13 cellular contexts compared by ENCODE assay signal in genomic region chr10:132506711-132507466, GRCh38. TPM values are rescaled to one million over a fixed set of nuclear protein-coding genes. Genes with fewer than 3 reads are reported as not detected.
A peak's percentile ranks its signal among the peaks of the same experiment; 100 is the strongest.
DNase-seq lines count a peak whose midpoint lies in the region; ATAC-seq and TF ChIP-seq lines count a peak whose summit lies in the region.
"Had no signal": no experiment of that assay in that cellular context is flagged by ENCODE, and none has a peak within 500 bp of the region (broad histone marks: within the 10 kb centered on the region; RNA-seq: fewer than 3 reads in every experiment).

No MANE protein-coding gene starts in this region.

- TF ChIP-seq EP300 in esophagus muscularis mucosa (IDR thresholded peaks at IDR 0.05) = no peak

- H2BK5ac ChIP-seq in H9 (ENCODE audit: insufficient read length, low read length) = no peak overlapping the region

- H3T11ph ChIP-seq in H9 (ENCODE audit: low read length) = no peak overlapping the region

- H3K79me2 ChIP-seq in H9 (ENCODE audit: insufficient read depth, low read length) = no peaks in the 10 kb centered on the region

- H2BK120ac ChIP-seq in H9 (ENCODE audit: low read depth, low read length, poor library complexity, severe bottlenecking) = no peak overlapping the region

- H4K8ac ChIP-seq in H9 (replicated peaks; ENCODE audit: insufficient read length, low read depth, low read length) = no peak overlapping the region

- no peak overlapping the region for H3K56ac ChIP-seq in H9 (ENCODE audit: insufficient read length, low read depth, low read length)

- TF ChIP-seq POLR2A in esophagus muscularis mucosa (IDR thresholded peaks at IDR 0.05; ENCODE audit: low read depth) = no peak

- H3K4me3 Mint-ChIP-seq in H9 = no peak overlapping the region
- H3K4me3 Mint-ChIP-seq in nephron = no peak overlapping the region
- H3K4me3 Mint-ChIP-seq: CD4-positive, alpha-beta memory T cell; mesothelial cell of epicardium; stimulated activated naive B cell treated with anti-CD40 and anti-IgM and Interleukin-4, amounts not matched to agents 10 μg/mL and 1 μg/mL and 100 μg/mL, for 72 hours had no signal

- H3K23me2 ChIP-seq in H9 (ENCODE audit: insufficient read length, low read depth, low read length, poor library complexity, severe bottlenecking) = no peaks in the 10 kb centered on the region

- H3K4me1 Mint-ChIP-seq in H9 = no peaks in the 10 kb centered on the region
- H3K4me1 Mint-ChIP-seq in nephron = peaks cover 24% of the 10 kb centered on the region
- H3K4me1 Mint-ChIP-seq: CD4-positive, alpha-beta memory T cell; stimulated activated naive B cell treated with anti-CD40 and anti-IgM and Interleukin-4, amounts not matched to agents 10 μg/mL and 1 μg/mL and 100 μg/mL, for 72 hours had no signal

- H3K4me3 ChIP-seq in AG04449 (ENCODE audit: low read depth, low read length) (no peak overlapping the region), esophagus muscularis mucosa (no peak overlapping the region)
- H3K4me3 ChIP-seq: SJCRH30 had no signal

- H3K27me3 Mint-ChIP-seq in H9 (ENCODE audit: low read depth) (peaks cover 11% of the 10 kb centered on the region), nephron (ENCODE audit: low read depth) (peaks cover 15% of the 10 kb centered on the region)
- H3K27me3 Mint-ChIP-seq: CD4-positive, alpha-beta memory T cell had no signal

- H2BK15ac ChIP-seq in H9 (ENCODE audit: low read depth, low read length) = no peak overlapping the region

- H3K27me3 ChIP-seq in H9 (ENCODE audit: insufficient read depth, low read length) = no peaks in the 10 kb centered on the region
- H3K27me3 ChIP-seq in esophagus muscularis mucosa = no peaks in the 10 kb centered on the region
- H3K27me3 ChIP-seq: SJCRH30 had no signal

- H3K18ac ChIP-seq in H9 (ENCODE audit: insufficient read length, low read depth, low read length) = no peak overlapping the region

- no peaks in the 10 kb centered on the region for H3K79me1 ChIP-seq in H9 (ENCODE audit: insufficient read depth, low read depth, low read length, poor library complexity, severe bottlenecking)

- CTCF ChIA-PET in AG04449 (lab: Yijun Ruan, JAX) = interaction anchor here (1.1 kb wide), 1 partner anchor 11 kb away, joined by 3 read pairs; no protein-coding TSS in a partner anchor

- H3K4me2 ChIP-seq in H9 (ENCODE audit: insufficient read depth, insufficient read length, low read length) = no peak overlapping the region

- POLR2A ChIA-PET in AG04449 (lab: Yijun Ruan, JAX) = no interaction called here

- TF ChIP-seq CTCF in AG04449 (IDR thresholded peaks at IDR 0.05; ENCODE audit: insufficient read depth, low read length, missing control alignments) (no peak), H9 (conservative IDR thresholded peaks at IDR 0.05) (no peak), esophagus muscularis mucosa (IDR thresholded peaks at IDR 0.05) (no peak), nephron (IDR thresholded peaks at IDR 0.05; ENCODE audit: unreplicated experiment in 3 of 3) (no peak)

- no peak overlapping the region for H2BK12ac ChIP-seq in H9 (ENCODE audit: insufficient read length, low read depth, low read length)

- no peak overlapping the region for H3K14ac ChIP-seq in H9 (ENCODE audit: insufficient read depth, low read length)

- no peaks in the 10 kb centered on the region for H3K4me1 ChIP-seq in H9 (ENCODE audit: insufficient read depth, low read length)
- H3K4me1 ChIP-seq in esophagus muscularis mucosa = peaks cover 32 to 44% (median 38%) of the 10 kb centered on the region in 4 donors
- H3K4me1 ChIP-seq: SJCRH30 had no signal

- no peak overlapping the region for H3K4ac ChIP-seq in H9 (ENCODE audit: low read depth, low read length)

- no peak overlapping the region for H2AK5ac ChIP-seq in H9 (ENCODE audit: insufficient read length, low read length)

- H3K36me3 Mint-ChIP-seq in H9 (ENCODE audit: insufficient read depth in 1 of 3, low read depth in 3 of 3) (no peaks in the 10 kb centered on the region), nephron (ENCODE audit: low read depth) (no peaks in the 10 kb centered on the region)
- H3K36me3 Mint-ChIP-seq: CD4-positive, alpha-beta memory T cell; mesothelial cell of epicardium; stimulated activated naive B cell treated with anti-CD40 and anti-IgM and Interleukin-4, amounts not matched to agents 10 μg/mL and 1 μg/mL and 100 μg/mL, for 72 hours had no signal

- H3K23ac ChIP-seq in H9 (ENCODE audit: insufficient read length, low read depth, low read length) = no peak overlapping the region

- ATAC-seq in GM18909 (IDR thresholded peaks at IDR 0.05; ENCODE audit: poor library complexity, unreplicated experiment) (no peak), GM18873 (IDR thresholded peaks at IDR 0.05; ENCODE audit: low FRiP score, unreplicated experiment) (no peak)
- ATAC-seq: esophagus mucosa had no signal

- H4K20me1 ChIP-seq in H9 (ENCODE audit: control insufficient read depth, insufficient read depth, insufficient read length) = no peaks in the 10 kb centered on the region

- H3K9me3 Mint-ChIP-seq in H9 (no peaks in the 10 kb centered on the region), nephron (no peaks in the 10 kb centered on the region)
- H3K9me3 Mint-ChIP-seq: CD4-positive, alpha-beta memory T cell; mesothelial cell of epicardium; stimulated activated naive B cell treated with anti-CD40 and anti-IgM and Interleukin-4, amounts not matched to agents 10 μg/mL and 1 μg/mL and 100 μg/mL, for 72 hours had no signal

- H3K9ac ChIP-seq in H9 (ENCODE audit: extremely low read depth, insufficient read length, low read length) = no peak overlapping the region

- no peak overlapping the region for H2AFZ ChIP-seq in H9 (ENCODE audit: low read length)

- no peak overlapping the region for H3K27ac Mint-ChIP-seq in H9
- H3K27ac Mint-ChIP-seq in nephron = peak overlapping the region in 2 of 3 experiments; percentile 63 to 79
- H3K27ac Mint-ChIP-seq: mesothelial cell of epicardium; stimulated activated naive B cell treated with anti-CD40 and anti-IgM and Interleukin-4, amounts not matched to agents 10 μg/mL and 1 μg/mL and 100 μg/mL, for 72 hours had no signal

- H3K36me3 ChIP-seq in esophagus muscularis mucosa = no peaks in the 10 kb centered on the region
- H3K36me3 ChIP-seq: SJCRH30 had no signal

- no peak overlapping the region for H4K5ac ChIP-seq in H9 (ENCODE audit: insufficient read length, low read depth, low read length)

- no CpG with 5 or more reads among the region's 11 CpGs for WGBS in H9 (ENCODE audit: extremely low coverage, insufficient read length, low lambda C conversion rate)
- WGBS in esophagus muscularis mucosa = 68% methylated on average over 5 of the region's 11 CpGs

- H3K9me3 ChIP-seq in H9 (ENCODE audit: control insufficient read depth, low read depth, low read length) (no peaks in the 10 kb centered on the region), esophagus muscularis mucosa (no peaks in the 10 kb centered on the region)
- H3K9me3 ChIP-seq: SJCRH30 had no signal

- intact Hi-C loops in esophagus muscularis mucosa (cut with DNase I) = loop anchor here (5.0 kb wide), 1 partner anchor 130 kb away; no protein-coding TSS in a partner anchor

- no peak overlapping the region for H4K91ac ChIP-seq in H9 (ENCODE audit: insufficient read length, low read depth, low read length)

- DNase-seq in AG04449 (ENCODE audit: low read depth, low spot score) = peak; percentile 33
- peak; percentile 14 for DNase-seq in H9
- DNase-seq in esophagus muscularis mucosa (ENCODE audit: extremely low spot score) = no peak
- no peak for DNase-seq in activated gamma-delta T cell (lab: John Stamatoyannopoulos, UW)
- DNase-seq in LoVo (ENCODE audit: low spot score) = no peak
- DNase-seq: CD4-positive, alpha-beta memory T cell; SJCRH30; stimulated activated naive B cell treated with anti-CD40 and anti-IgM and Interleukin-4, amounts not matched to agents 10 μg/mL and 1 μg/mL and 100 μg/mL, for 72 hours had no signal

- no peak overlapping the region for H2BK20ac ChIP-seq in H9 (ENCODE audit: low read depth, low read length, poor library complexity, severe bottlenecking)

- H3K27ac ChIP-seq in H9 (ENCODE audit: insufficient read length, low read depth, low read length) = no peak overlapping the region
- peak overlapping the region; percentile 69 to 80 (median 74) for H3K27ac ChIP-seq in esophagus muscularis mucosa (replicated peaks in 1 of 4)
- H3K27ac ChIP-seq: SJCRH30 had no signal

RNA-seq across cellular contexts. Expression of gene INPP5A, which starts 30.7 kb away (rescaled TPM):
- total RNA-seq in H9 (2021) (17.7 and 19.1 TPM in 2 replicates), esophagus muscularis mucosa (100 to 1,000 TPM; 234 to 301 (median 245) TPM)

Comparison
In these comparisons a context has a peak if more than half of its experiments do, and no peak if none do; other contexts are left out.
1. DNase-seq: peak in AG04449 (single experiment) and H9 (single experiment); none in esophagus muscularis mucosa (single experiment), activated gamma-delta T cell (single experiment) and LoVo (single experiment).
2. H3K27ac Mint-ChIP-seq: peak in nephron (2 of 3); none in H9 (0 of 3).
3. RNA of gene INPP5A, which starts 30.7 kb away (total RNA-seq): 234 to 301 TPM in esophagus muscularis mucosa; 17.7 to 19.1 TPM in H9; every median in the first group is over 10 times any median in the second.